In the genomic region with DNA sequence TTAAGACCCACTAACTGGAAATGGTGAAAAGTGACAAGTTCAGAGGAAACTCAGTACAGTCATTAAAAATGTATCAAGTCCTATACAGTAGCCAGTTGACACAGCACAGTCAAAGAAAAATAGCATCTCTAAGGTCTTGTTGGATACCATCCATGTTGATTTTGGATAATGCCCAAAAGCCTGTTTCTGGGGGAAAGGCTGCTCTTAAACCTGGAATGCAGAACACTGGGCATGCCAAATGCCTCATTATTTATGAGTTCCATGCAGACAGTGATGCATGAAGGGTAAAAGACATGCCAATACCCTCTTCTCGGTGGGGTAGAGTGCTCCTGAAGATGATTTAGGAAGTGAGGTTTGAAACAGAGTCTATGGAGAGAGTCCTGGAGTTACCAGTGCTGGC, we compare ENCODE assay signal across 12 cellular contexts. TPM values are rescaled to one million over a fixed set of nuclear protein-coding genes. Genes with fewer than 3 reads are reported as not detected.
DNase-seq lines count a peak whose midpoint lies in the region; ATAC-seq and TF ChIP-seq lines count a peak whose summit lies in the region.
"Had no signal": no experiment of that assay in that cellular context is flagged by ENCODE, and none has a peak within 500 bp of the region (broad histone marks: within the 10 kb centered on the region; RNA-seq: fewer than 3 reads in every experiment).

No MANE protein-coding gene starts in this region.

- H3F3A ChIP-seq in SK-N-SH (replicated peaks; ENCODE audit: insufficient read depth): no peaks in the 10 kb centered on the region

- H3K9ac ChIP-seq in SK-N-SH: no peak overlapping the region

- DNase-seq in Right ventricle myocardium inferior (ENCODE audit: missing footprints) (no peak), right atrium auricular region (ENCODE audit: low spot score) (no peak), SK-N-SH (peak; percentile 50), foreskin fibroblast (peak; percentile 28 to 60), NCI-H146 treated with DMSO at 0.1 percent for 48 hours (lab: John Stamatoyannopoulos, UW; ENCODE audit: unreplicated experiment) (no peak), medulla oblongata (ENCODE audit: extremely low spot score) (no peak), foreskin keratinocyte (no peak)
- DNase-seq: activated CD4-positive, CD25-positive, alpha-beta regulatory T cell treated with anti-CD3 and anti-CD28 coated beads, Interleukin-2, amount 50 U/mL, for 72 hours; glutamatergic neuron; mesendoderm had no signal

- intact Hi-C loops in Right ventricle myocardium inferior (cut with DNase I): no loop called here

- peak overlapping the region in 1 of 2 donors; percentile 27 for H3K27ac ChIP-seq in right atrium auricular region
- H3K27ac ChIP-seq in SK-N-SH (ENCODE audit: low read depth in 2 of 2, low read length in 1 of 2): no peak overlapping the region
- no peak overlapping the region for H3K27ac ChIP-seq in foreskin keratinocyte

- 0% methylated on average over 1 of the region's 1 CpG for WGBS in SK-N-SH (ENCODE audit: low lambda C conversion rate)

- peak; percentile 51 for ATAC-seq in Right ventricle myocardium inferior
- ATAC-seq in HG02610 (IDR thresholded peaks at IDR 0.05; ENCODE audit: unreplicated experiment): no peak
- ATAC-seq in foreskin keratinocyte: no peak

- TF ChIP-seq EP300 in SK-N-SH (IDR thresholded peaks at IDR 0.05; ENCODE audit: borderline replicate concordance in 1 of 2, low read depth in 1 of 2, low read length in 1 of 2): peak; percentile 22 to 39; a peak in 3 of 4 replicates

- no peak for TF ChIP-seq CTCF in right atrium auricular region (IDR thresholded peaks at IDR 0.05)
- no peak for TF ChIP-seq CTCF in SK-N-SH (IDR thresholded peaks at IDR 0.05)
- no peak for TF ChIP-seq CTCF in foreskin fibroblast (IDR thresholded peaks at IDR 0.05; ENCODE audit: low read depth, low read length)
- no peak for TF ChIP-seq CTCF in foreskin keratinocyte (conservative IDR thresholded peaks at IDR 0.05)

- TF ChIP-seq RAD21 in SK-N-SH (IDR thresholded peaks at IDR 0.05; ENCODE audit: low read length): no peak

- POLR2A ChIA-PET in SK-N-SH (lab: Yijun Ruan, JAX): no interaction called here

- H2AFZ ChIP-seq in SK-N-SH (ENCODE audit: low read depth): no peak overlapping the region

- H3K79me2 ChIP-seq in SK-N-SH (ENCODE audit: insufficient read depth): no peaks in the 10 kb centered on the region

- H3K4me1 ChIP-seq in right atrium auricular region (peaks cover 0 to 6% of the 10 kb centered on the region in 2 donors), SK-N-SH (ENCODE audit: control insufficient read depth in 1 of 2, insufficient read depth in 2 of 2, low read depth in 1 of 2, low read length in 1 of 2) (peaks cover 0 to 3% of the 10 kb centered on the region in 2 experiments; a peak in 1 of 4 replicates), foreskin keratinocyte (no peaks in the 10 kb centered on the region)

- H3K9me3 ChIP-seq in right atrium auricular region (no peaks in the 10 kb centered on the region), SK-N-SH (no peaks in the 10 kb centered on the region)

- CTCF ChIA-PET in SK-N-SH (lab: Yijun Ruan, JAX): interaction anchor here (0.8 to 1.0 kb wide), 2 partner anchors 19 to 118 kb away, joined by 4 read pairs; no protein-coding TSS in a partner anchor

- H3K27me3 ChIP-seq in right atrium auricular region (no peaks in the 10 kb centered on the region), SK-N-SH (ENCODE audit: insufficient read depth) (no peaks in the 10 kb centered on the region; the same call in 1 of the 2 replicates), foreskin keratinocyte (peaks cover 6% of the 10 kb centered on the region)

- H3K4me3 ChIP-seq in right atrium auricular region (no peak overlapping the region), SK-N-SH (ENCODE audit: low read depth in 2 of 2, low read length in 1 of 2) (no peak overlapping the region), foreskin fibroblast (ENCODE audit: low read depth in 1 of 2, low read length in 2 of 2) (no peak overlapping the region)

- H4K20me1 ChIP-seq in SK-N-SH (ENCODE audit: insufficient read depth): no peaks in the 10 kb centered on the region

- H3K36me3 ChIP-seq in right atrium auricular region: no peaks in the 10 kb centered on the region
- H3K36me3 ChIP-seq in SK-N-SH (replicated peaks in 1 of 2; ENCODE audit: control insufficient read depth in 1 of 2, insufficient read depth in 2 of 2, low read length in 1 of 2): no peaks in the 10 kb centered on the region

- H3K4me2 ChIP-seq in SK-N-SH: no peak overlapping the region

- H3K9me2 ChIP-seq in SK-N-SH: no peaks in the 10 kb centered on the region

TF ChIP-seq in SK-N-SH, 30 proteins besides CTCF, POLR2A, EP300 and RAD21:
- TF ChIP-seq RCOR1 (IDR thresholded peaks at IDR 0.05; ENCODE audit: low read length) (0 out of 2 replicates have a peak, but pooled peaks have one; percentile 31), MXI1 (IDR thresholded peaks at IDR 0.05; ENCODE audit: low read depth, low read length) (no peak), NFIC (IDR thresholded peaks at IDR 0.05; ENCODE audit: borderline replicate concordance) (peak; percentile 87), TAF1 (IDR thresholded peaks at IDR 0.05; ENCODE audit: borderline replicate concordance, low read depth, low read length) (no peak), TEAD4 (IDR thresholded peaks at IDR 0.05; ENCODE audit: borderline replicate concordance, insufficient read depth) (0 out of 2 replicates have a peak, but pooled peaks have one; percentile 19), FOXM1 (IDR thresholded peaks at IDR 0.05; ENCODE audit: low read depth) (no peak), RXRA (IDR thresholded peaks at IDR 0.05; ENCODE audit: borderline replicate concordance, low read depth) (no peak), JUND (IDR thresholded peaks at IDR 0.05) (peak; percentile 40; the same call in 1 of the 2 replicates), TCF12 (IDR thresholded peaks at IDR 0.05) (peak; percentile 75; the same call in 1 of the 2 replicates), FOSL2 (IDR thresholded peaks at IDR 0.05; ENCODE audit: borderline replicate concordance, low read depth) (no peak)
- TF ChIP-seq, protein P1, sequence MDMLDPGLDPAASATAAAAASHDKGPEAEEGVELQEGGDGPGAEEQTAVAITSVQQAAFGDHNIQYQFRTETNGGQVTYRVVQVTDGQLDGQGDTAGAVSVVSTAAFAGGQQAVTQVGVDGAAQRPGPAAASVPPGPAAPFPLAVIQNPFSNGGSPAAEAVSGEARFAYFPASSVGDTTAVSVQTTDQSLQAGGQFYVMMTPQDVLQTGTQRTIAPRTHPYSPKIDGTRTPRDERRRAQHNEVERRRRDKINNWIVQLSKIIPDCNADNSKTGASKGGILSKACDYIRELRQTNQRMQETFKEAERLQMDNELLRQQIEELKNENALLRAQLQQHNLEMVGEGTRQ (IDR thresholded peaks at IDR 0.05; ENCODE audit: borderline replicate concordance, low read depth, low read length): no peak
- TF ChIP-seq, protein P2, sequence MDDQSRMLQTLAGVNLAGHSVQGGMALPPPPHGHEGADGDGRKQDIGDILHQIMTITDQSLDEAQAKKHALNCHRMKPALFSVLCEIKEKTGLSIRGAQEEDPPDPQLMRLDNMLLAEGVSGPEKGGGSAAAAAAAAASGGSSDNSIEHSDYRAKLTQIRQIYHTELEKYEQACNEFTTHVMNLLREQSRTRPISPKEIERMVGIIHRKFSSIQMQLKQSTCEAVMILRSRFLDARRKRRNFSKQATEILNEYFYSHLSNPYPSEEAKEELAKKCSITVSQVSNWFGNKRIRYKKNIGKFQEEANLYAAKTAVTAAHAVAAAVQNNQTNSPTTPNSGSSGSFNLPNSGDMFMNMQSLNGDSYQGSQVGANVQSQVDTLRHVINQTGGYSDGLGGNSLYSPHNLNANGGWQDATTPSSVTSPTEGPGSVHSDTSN (IDR thresholded peaks at IDR 0.05): peak; percentile 82

RNA-seq across cellular contexts. Expression of a gene that starts 29.6 kb away (rescaled TPM):
- 6.7 TPM for total RNA-seq in Right ventricle myocardium inferior
- 1 to 10 TPM in 1 of 2 donors, under 1 TPM in 1; 0.93 to 6.0 TPM for total RNA-seq in right atrium auricular region
- polyA plus RNA-seq in SK-N-SH (2012; rRNA removed): not detected in 2 replicates
- 0.01 TPM in 1 of 2 replicates, not detected in the other for polyA plus RNA-seq in SK-N-SH (2012; cell fraction: cytosol; rRNA removed)
- polyA plus RNA-seq in SK-N-SH (2012; cell fraction: nucleus; rRNA removed): not detected in 2 replicates
- not detected in 2 replicates for total RNA-seq in foreskin keratinocyte
- polyA plus RNA-seq in foreskin keratinocyte: 0.02 TPM in 1 of 2 replicates, not detected in the other
- total RNA-seq: NCI-H460 had no signal

Comparison
In these comparisons a context has a peak if more than half of its experiments do, and no peak if none do; other contexts are left out.
1. DNase-seq: peak in SK-N-SH (single experiment) and foreskin fibroblast (2 of 2); none in Right ventricle myocardium inferior (single experiment), right atrium auricular region (single experiment), NCI-H146 treated with DMSO at 0.1 percent for 48 hours (single experiment), medulla oblongata (single experiment) and foreskin keratinocyte (0 of 2).